Comparison of ENCODE assay signal across 9 cellular contexts in genomic region chr15:62444104-62445027, GRCh38. TPM values are rescaled to one million over a fixed set of nuclear protein-coding genes. Genes with fewer than 3 reads are reported as not detected.
DNase-seq lines count a peak whose midpoint lies in the region; ATAC-seq and TF ChIP-seq lines count a peak whose summit lies in the region.
"Had no signal": no experiment of that assay in that cellular context is flagged by ENCODE, and none has a peak within 500 bp of the region (broad histone marks: within the 10 kb centered on the region; RNA-seq: fewer than 3 reads in every experiment).

No MANE protein-coding gene starts in this region.

- CTCF ChIA-PET in RWPE1 (lab: Yijun Ruan, JAX): no interaction called here

- POLR2A ChIA-PET in RWPE1 (lab: Yijun Ruan, JAX; ENCODE audit: low non-redundant PET): no interaction called here

- intact Hi-C loops in gastrocnemius medialis (cut with DNase I; ENCODE audit: low total_unique reads): no loop called here

- TF ChIP-seq CTCF in RWPE1 (conservative IDR thresholded peaks at IDR 0.05; ENCODE audit: low read depth) (no peak), fibroblast of pulmonary artery (IDR thresholded peaks at IDR 0.05; ENCODE audit: low read length, missing control alignments) (no peak), gastrocnemius medialis (IDR thresholded peaks at IDR 0.05 in 4 of 5, conservative IDR thresholded peaks at IDR 0.05 in 1 of 5) (no peak)

- H3K4me1 ChIP-seq in gastrocnemius medialis: peaks cover 45 to 60% of the 10 kb centered on the region in 2 donors

- H3K9me3 ChIP-seq in gastrocnemius medialis: no peaks in the 10 kb centered on the region

- H3K27ac ChIP-seq in RWPE1 (peak overlapping the region; percentile 49), gastrocnemius medialis (peak overlapping the region in 3 of 4 donors; percentile 10 to 59 (median 32))
- H3K27ac ChIP-seq: hepatocyte had no signal

- ATAC-seq in gastrocnemius medialis: no peak
- ATAC-seq in GM21529 (IDR thresholded peaks at IDR 0.05; ENCODE audit: unreplicated experiment): no peak
- ATAC-seq in GM21723 (IDR thresholded peaks at IDR 0.05; ENCODE audit: unreplicated experiment): no peak

- no peak overlapping the region for H3K4me3 ChIP-seq in fibroblast of pulmonary artery (replicated peaks; ENCODE audit: low read depth, low read length)
- no peak overlapping the region for H3K4me3 ChIP-seq in gastrocnemius medialis
- H3K4me3 ChIP-seq: hepatocyte had no signal

- in situ Hi-C loops in gastrocnemius medialis (cut with MboI; ENCODE audit: low sequenced_read_pairs in 4 of 4): no loop called here

- H3K27me3 ChIP-seq in gastrocnemius medialis: no peaks in the 10 kb centered on the region
- H3K27me3 ChIP-seq: hepatocyte had no signal

- DNase-seq in GM03348 (ENCODE audit: low spot score): peak; percentile 88
- DNase-seq in RWPE1 (ENCODE audit: low spot score): peak; percentile 90
- peak; percentile 83 for DNase-seq in fibroblast of pulmonary artery (ENCODE audit: low read depth)
- peak in 1 of 2 donors; percentile 25 for DNase-seq in gastrocnemius medialis
- no peak for DNase-seq in DMS114 treated with DMSO at 0.1 percent for 48 hours (lab: John Stamatoyannopoulos, UW; ENCODE audit: unreplicated experiment)
- no peak for DNase-seq in pons (ENCODE audit: low spot score)

- H3K36me3 ChIP-seq in gastrocnemius medialis: no peaks in the 10 kb centered on the region

- TF ChIP-seq POLR2A in gastrocnemius medialis (IDR thresholded peaks at IDR 0.05): no peak

RNA-seq across cellular contexts. Expression of gene TLN2, which starts 54.0 kb away (rescaled TPM):
- 10 to 100 TPM in 3 of 4 donors, 1 to 10 TPM in 1; 7.4 to 46.0 (median 11.4) TPM for total RNA-seq in gastrocnemius medialis

Comparison
In these comparisons a context has a peak if more than half of its experiments do, and no peak if none do; other contexts are left out.
1. DNase-seq: peak in GM03348 (single experiment), RWPE1 (single experiment) and fibroblast of pulmonary artery (single experiment); none in DMS114 treated with DMSO at 0.1 percent for 48 hours (single experiment) and pons (single experiment).